In the genomic region with DNA sequence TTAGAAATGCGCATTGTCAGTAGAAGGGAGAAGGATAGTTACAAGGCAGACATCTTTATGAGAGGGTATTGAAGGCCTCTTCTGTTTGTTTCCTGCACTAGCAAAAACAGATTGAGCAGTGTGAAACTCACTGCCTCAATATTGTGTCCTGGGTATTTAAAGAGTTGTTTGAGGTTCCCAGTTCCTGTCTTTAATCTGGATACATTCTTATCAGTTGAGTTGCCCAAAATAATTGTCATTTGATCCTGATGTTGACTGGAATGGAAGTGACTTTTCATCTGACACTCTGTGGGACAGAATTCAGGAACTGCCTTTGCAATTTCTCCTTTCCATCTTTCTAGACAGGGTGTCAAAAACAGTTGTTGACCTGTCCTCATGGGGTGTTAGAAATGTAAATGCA, we compare ENCODE assay signal across 10 cellular contexts. TPM values are rescaled to one million over a fixed set of nuclear protein-coding genes. Genes with fewer than 3 reads are reported as not detected.
A peak's percentile ranks its signal among the peaks of the same experiment; 100 is the strongest.
DNase-seq lines count a peak whose midpoint lies in the region; ATAC-seq and TF ChIP-seq lines count a peak whose summit lies in the region.
"Had no signal": no experiment of that assay in that cellular context is flagged by ENCODE, and none has a peak within 500 bp of the region (broad histone marks: within the 10 kb centered on the region; RNA-seq: fewer than 3 reads in every experiment).

No MANE protein-coding gene starts in this region.

- WGBS in liver: 91% methylated on average over 1 of the region's 1 CpG

- peak overlapping the region in 1 of 2 donors; percentile 95 for H3K27ac ChIP-seq in liver (ENCODE audit: low read depth in 1 of 2, low read length in 2 of 2)
- H3K27ac ChIP-seq: cardiac muscle cell had no signal

- no peak for ATAC-seq in activated CD4-positive, alpha-beta T cell treated with anti-CD3 and anti-CD28 coated beads for 36 hours
- ATAC-seq in GM18870 (IDR thresholded peaks at IDR 0.05; ENCODE audit: unreplicated experiment): no peak

- in situ Hi-C loops in GM13976 (cut with MboI; ENCODE audit: low sequenced_read_pairs, unreplicated experiment): no loop called here

- H3K4me3 Mint-ChIP-seq in activated CD4-positive, alpha-beta T cell treated with anti-CD3 and anti-CD28 coated beads for 36 hours: peak overlapping the region; percentile 86
- peak overlapping the region; percentile 91 for H3K4me3 Mint-ChIP-seq in activated naive CD8-positive, alpha-beta T cell

- no peak for DNase-seq in activated CD4-positive, alpha-beta T cell treated with anti-CD3 and anti-CD28 coated beads for 36 hours
- no peak for DNase-seq in activated CD4-positive, alpha-beta T cell treated with anti-CD3 and anti-CD28 coated beads for 48 hours
- DNase-seq in superior temporal gyrus (ENCODE audit: extremely low spot score) (peak; percentile 67), HK-2 (ENCODE audit: unreplicated experiment) (no peak), GM13976 (ENCODE audit: low spot score) (no peak)

- H3K4me1 Mint-ChIP-seq in activated CD4-positive, alpha-beta T cell treated with anti-CD3 and anti-CD28 coated beads for 36 hours: peaks cover 46% of the 10 kb centered on the region
- peaks cover 43% of the 10 kb centered on the region for H3K4me1 Mint-ChIP-seq in activated naive CD8-positive, alpha-beta T cell (ENCODE audit: low read depth)

- peaks cover 0 to 3% (median 0%) of the 10 kb centered on the region in 4 donors for H3K36me3 ChIP-seq in liver (ENCODE audit: control insufficient read depth in 4 of 4, insufficient read depth in 3 of 4, low read depth in 1 of 4, low read length in 3 of 4)
- H3K36me3 ChIP-seq: cardiac muscle cell had no signal

- intact Hi-C loops in activated CD4-positive, alpha-beta T cell treated with anti-CD3 and anti-CD28 coated beads for 36 hours (cut with DNase I, micrococcal nuclease): loop anchor here in 1 of 2 experiments (1.0 kb wide), 1 partner anchor 24 kb away; no protein-coding TSS in a partner anchor

- no peaks in the 10 kb centered on the region for H3K27me3 Mint-ChIP-seq in activated CD4-positive, alpha-beta T cell treated with anti-CD3 and anti-CD28 coated beads for 36 hours
- H3K27me3 Mint-ChIP-seq in activated naive CD8-positive, alpha-beta T cell: no peaks in the 10 kb centered on the region

- no peaks in the 10 kb centered on the region for H3K9me3 ChIP-seq in liver (ENCODE audit: control insufficient read depth in 4 of 4, low read length in 3 of 4)

- TF ChIP-seq RAD21 in liver (IDR thresholded peaks at IDR 0.05): no peak

- no peak overlapping the region for H3K9ac ChIP-seq in liver (ENCODE audit: low read depth in 1 of 2, low read length in 2 of 2)

- POLR2A ChIA-PET in activated CD4-positive, alpha-beta T cell treated with anti-CD3 and anti-CD28 coated beads for 36 hours (lab: Charles Lee): interaction anchor here (0.6 kb wide), 1 partner anchor 85 kb away, joined by 5 read pairs; no protein-coding TSS in a partner anchor

- peak overlapping the region; percentile 68 for H3K27ac Mint-ChIP-seq in activated CD4-positive, alpha-beta T cell treated with anti-CD3 and anti-CD28 coated beads for 36 hours
- peak overlapping the region; percentile 83 for H3K27ac Mint-ChIP-seq in activated naive CD8-positive, alpha-beta T cell

- peaks cover 3 to 32% (median 19%) of the 10 kb centered on the region in 4 donors for H3K4me1 ChIP-seq in liver (ENCODE audit: control insufficient read depth in 4 of 4, insufficient read depth in 4 of 4, low read length in 3 of 4)

- no peaks in the 10 kb centered on the region for H3K9me3 Mint-ChIP-seq in activated CD4-positive, alpha-beta T cell treated with anti-CD3 and anti-CD28 coated beads for 36 hours (ENCODE audit: low read depth)
- no peaks in the 10 kb centered on the region for H3K9me3 Mint-ChIP-seq in activated naive CD8-positive, alpha-beta T cell (ENCODE audit: low read depth)
- H3K9me3 Mint-ChIP-seq: CD8-positive, alpha-beta memory T cell had no signal

- H3K27me3 ChIP-seq in liver (ENCODE audit: control insufficient read depth in 4 of 4, insufficient read depth in 4 of 4, low read length in 3 of 4): no peaks in the 10 kb centered on the region
- H3K27me3 ChIP-seq: cardiac muscle cell had no signal

- peaks cover 6% of the 10 kb centered on the region for H3K36me3 Mint-ChIP-seq in activated CD4-positive, alpha-beta T cell treated with anti-CD3 and anti-CD28 coated beads for 36 hours (ENCODE audit: low read depth)
- peaks cover 4% of the 10 kb centered on the region for H3K36me3 Mint-ChIP-seq in activated naive CD8-positive, alpha-beta T cell

- CTCF ChIA-PET in activated CD4-positive, alpha-beta T cell treated with anti-CD3 and anti-CD28 coated beads for 36 hours (lab: Charles Lee): interaction anchor here (0.5 to 2.0 kb wide), 10 partner anchors 13 to 279 kb away, joined by 3 to 9 read pairs (median 4); a partner anchor contains a TSS

- H3K4me3 ChIP-seq in liver (ENCODE audit: low read depth in 1 of 3, low read length in 3 of 3): peak overlapping the region; percentile 60 to 81 (median 70)

- TF ChIP-seq CTCF in liver (IDR thresholded peaks at IDR 0.05; ENCODE audit: low read depth, low read length, missing input control) (no peak), GM13976 (IDR thresholded peaks at IDR 0.05; ENCODE audit: borderline replicate concordance, control extremely low read depth, extremely low read depth, insufficient read depth, missing control alignments) (no peak)

TF ChIP-seq in liver, 16 proteins besides CTCF, POLR2A, EP300 and RAD21:
- no peak for TF ChIP-seq GABPA (IDR thresholded peaks at IDR 0.05 in 1 of 2, conservative IDR thresholded peaks at IDR 0.05 in 1 of 2)
- no peak for TF ChIP-seq TAF1 (conservative IDR thresholded peaks at IDR 0.05)
- no peak for TF ChIP-seq HNF4G (IDR thresholded peaks at IDR 0.05)
- TF ChIP-seq HNF4A (conservative IDR thresholded peaks at IDR 0.05): no peak
- TF ChIP-seq, protein P1, sequence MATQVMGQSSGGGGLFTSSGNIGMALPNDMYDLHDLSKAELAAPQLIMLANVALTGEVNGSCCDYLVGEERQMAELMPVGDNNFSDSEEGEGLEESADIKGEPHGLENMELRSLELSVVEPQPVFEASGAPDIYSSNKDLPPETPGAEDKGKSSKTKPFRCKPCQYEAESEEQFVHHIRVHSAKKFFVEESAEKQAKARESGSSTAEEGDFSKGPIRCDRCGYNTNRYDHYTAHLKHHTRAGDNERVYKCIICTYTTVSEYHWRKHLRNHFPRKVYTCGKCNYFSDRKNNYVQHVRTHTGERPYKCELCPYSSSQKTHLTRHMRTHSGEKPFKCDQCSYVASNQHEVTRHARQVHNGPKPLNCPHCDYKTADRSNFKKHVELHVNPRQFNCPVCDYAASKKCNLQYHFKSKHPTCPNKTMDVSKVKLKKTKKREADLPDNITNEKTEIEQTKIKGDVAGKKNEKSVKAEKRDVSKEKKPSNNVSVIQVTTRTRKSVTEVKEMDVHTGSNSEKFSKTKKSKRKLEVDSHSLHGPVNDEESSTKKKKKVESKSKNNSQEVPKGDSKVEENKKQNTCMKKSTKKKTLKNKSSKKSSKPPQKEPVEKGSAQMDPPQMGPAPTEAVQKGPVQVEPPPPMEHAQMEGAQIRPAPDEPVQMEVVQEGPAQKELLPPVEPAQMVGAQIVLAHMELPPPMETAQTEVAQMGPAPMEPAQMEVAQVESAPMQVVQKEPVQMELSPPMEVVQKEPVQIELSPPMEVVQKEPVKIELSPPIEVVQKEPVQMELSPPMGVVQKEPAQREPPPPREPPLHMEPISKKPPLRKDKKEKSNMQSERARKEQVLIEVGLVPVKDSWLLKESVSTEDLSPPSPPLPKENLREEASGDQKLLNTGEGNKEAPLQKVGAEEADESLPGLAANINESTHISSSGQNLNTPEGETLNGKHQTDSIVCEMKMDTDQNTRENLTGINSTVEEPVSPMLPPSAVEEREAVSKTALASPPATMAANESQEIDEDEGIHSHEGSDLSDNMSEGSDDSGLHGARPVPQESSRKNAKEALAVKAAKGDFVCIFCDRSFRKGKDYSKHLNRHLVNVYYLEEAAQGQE (IDR thresholded peaks at IDR 0.05): no peak
- no peak for TF ChIP-seq FOXA2 (IDR thresholded peaks at IDR 0.05)
- TF ChIP-seq YY1 (IDR thresholded peaks at IDR 0.05): no peak
- TF ChIP-seq SP1 (IDR thresholded peaks at IDR 0.05): no peak
- TF ChIP-seq, protein P2, sequence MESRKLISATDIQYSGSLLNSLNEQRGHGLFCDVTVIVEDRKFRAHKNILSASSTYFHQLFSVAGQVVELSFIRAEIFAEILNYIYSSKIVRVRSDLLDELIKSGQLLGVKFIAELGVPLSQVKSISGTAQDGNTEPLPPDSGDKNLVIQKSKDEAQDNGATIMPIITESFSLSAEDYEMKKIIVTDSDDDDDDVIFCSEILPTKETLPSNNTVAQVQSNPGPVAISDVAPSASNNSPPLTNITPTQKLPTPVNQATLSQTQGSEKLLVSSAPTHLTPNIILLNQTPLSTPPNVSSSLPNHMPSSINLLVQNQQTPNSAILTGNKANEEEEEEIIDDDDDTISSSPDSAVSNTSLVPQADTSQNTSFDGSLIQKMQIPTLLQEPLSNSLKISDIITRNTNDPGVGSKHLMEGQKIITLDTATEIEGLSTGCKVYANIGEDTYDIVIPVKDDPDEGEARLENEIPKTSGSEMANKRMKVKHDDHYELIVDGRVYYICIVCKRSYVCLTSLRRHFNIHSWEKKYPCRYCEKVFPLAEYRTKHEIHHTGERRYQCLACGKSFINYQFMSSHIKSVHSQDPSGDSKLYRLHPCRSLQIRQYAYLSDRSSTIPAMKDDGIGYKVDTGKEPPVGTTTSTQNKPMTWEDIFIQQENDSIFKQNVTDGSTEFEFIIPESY (IDR thresholded peaks at IDR 0.05): no peak
- no peak for TF ChIP-seq EGR1 (IDR thresholded peaks at IDR 0.05; ENCODE audit: low read depth in 2 of 2)
- no peak for TF ChIP-seq JUND (IDR thresholded peaks at IDR 0.05)
- TF ChIP-seq NR2F2 (IDR thresholded peaks at IDR 0.05): no peak
- TF ChIP-seq RXRA (IDR thresholded peaks at IDR 0.05): no peak
- TF ChIP-seq, protein P3, sequence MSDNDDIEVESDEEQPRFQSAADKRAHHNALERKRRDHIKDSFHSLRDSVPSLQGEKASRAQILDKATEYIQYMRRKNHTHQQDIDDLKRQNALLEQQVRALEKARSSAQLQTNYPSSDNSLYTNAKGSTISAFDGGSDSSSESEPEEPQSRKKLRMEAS (IDR thresholded peaks at IDR 0.05): no peak
- no peak for TF ChIP-seq FOXA1 (IDR thresholded peaks at IDR 0.05)
- TF ChIP-seq, protein P4, sequence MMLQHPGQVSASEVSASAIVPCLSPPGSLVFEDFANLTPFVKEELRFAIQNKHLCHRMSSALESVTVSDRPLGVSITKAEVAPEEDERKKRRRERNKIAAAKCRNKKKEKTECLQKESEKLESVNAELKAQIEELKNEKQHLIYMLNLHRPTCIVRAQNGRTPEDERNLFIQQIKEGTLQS (IDR thresholded peaks at IDR 0.05): no peak

RNA-seq across cellular contexts. Expression of a gene that starts 1.7 kb away (rescaled TPM):
- total RNA-seq in activated CD4-positive, alpha-beta T cell treated with anti-CD3 and anti-CD28 coated beads for 36 hours: 10 to 100 TPM; 13.3 to 15.9 TPM
- 10 to 100 TPM; 52.5 to 94.6 TPM for total RNA-seq in liver
- 10 to 100 TPM; 31.5 to 37.9 TPM for polyA plus RNA-seq in liver

RNA-seq across cellular contexts. Expression of a gene that starts 37.3 kb away (rescaled TPM):
- total RNA-seq in activated CD4-positive, alpha-beta T cell treated with anti-CD3 and anti-CD28 coated beads for 36 hours: 1 to 10 TPM; 4.2 to 4.4 TPM
- total RNA-seq in liver: 10 to 100 TPM in 1 of 2 donors, 1 to 10 TPM in 1; 6.7 to 22.2 TPM
- polyA plus RNA-seq in liver: 10 to 100 TPM in 1 of 2 donors, 1 to 10 TPM in 1; 6.5 to 27.0 TPM
- polyA plus RNA-seq: CD8-positive, alpha-beta memory T cell had no signal
